17 cellular contexts compared by ENCODE assay signal in the genomic region with DNA sequence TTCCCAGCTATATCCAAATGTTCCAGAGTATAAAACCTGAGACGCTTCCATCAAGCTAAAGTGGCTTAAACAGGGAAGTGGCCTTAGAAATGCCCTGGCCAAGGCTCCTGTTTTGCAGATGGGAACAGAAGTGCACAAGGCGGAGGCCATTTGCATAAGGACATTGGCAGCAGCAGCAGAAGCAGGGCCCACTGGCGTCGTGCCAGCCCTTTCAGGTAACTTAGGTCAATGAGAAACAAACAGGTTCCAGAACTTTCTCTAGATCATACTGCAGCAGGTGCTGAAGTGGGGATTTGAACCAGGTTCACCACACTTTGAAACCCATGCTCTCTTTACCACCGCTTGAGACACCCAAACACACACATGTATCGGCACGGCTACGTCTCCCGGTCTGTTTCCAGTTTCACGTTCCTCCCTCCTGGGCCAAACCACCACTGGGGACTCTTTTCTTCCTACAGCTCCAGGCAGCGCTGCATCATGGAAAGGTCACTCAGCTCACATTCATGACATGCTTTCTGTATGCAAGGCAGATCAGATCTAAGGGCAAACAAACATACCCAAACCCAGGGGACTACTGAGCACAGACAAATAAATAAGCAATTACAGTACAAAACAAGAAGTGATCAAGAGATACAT. TPM values are rescaled to one million over a fixed set of nuclear protein-coding genes. Genes with fewer than 3 reads are reported as not detected.
A peak's percentile ranks its signal among the peaks of the same experiment; 100 is the strongest.
DNase-seq lines count a peak whose midpoint lies in the region; ATAC-seq and TF ChIP-seq lines count a peak whose summit lies in the region.
"Had no signal": no experiment of that assay in that cellular context is flagged by ENCODE, and none has a peak within 500 bp of the region (broad histone marks: within the 10 kb centered on the region; RNA-seq: fewer than 3 reads in every experiment).

No MANE protein-coding gene starts in this region.

- no peak overlapping the region for H3K9ac ChIP-seq in smooth muscle cell (ENCODE audit: low read depth)

- TF ChIP-seq CTCF in stomach (IDR thresholded peaks at IDR 0.05) (no peak), smooth muscle cell (IDR thresholded peaks at IDR 0.05; ENCODE audit: borderline replicate concordance, insufficient read depth, poor library complexity, severe bottlenecking) (no peak)

- intact Hi-C loops in stomach (cut with DNase I; ENCODE audit: low total_unique reads), result no loop called here

- no peaks in the 10 kb centered on the region for H3F3A ChIP-seq in smooth muscle cell (ENCODE audit: low read depth)

- no peak for ATAC-seq in GM21515 (IDR thresholded peaks at IDR 0.05; ENCODE audit: unreplicated experiment)

- no peak overlapping the region for H3K4me2 ChIP-seq in smooth muscle cell
- H3K4me2 ChIP-seq: A549 had no signal

- 57 to 82% (median 70%) methylated on average over 11 of the region's 11 CpGs for WGBS in stomach, 5 donors
- WGBS in smooth muscle cell (ENCODE audit: low lambda C conversion rate), result 89% methylated on average over 11 of the region's 11 CpGs

- DNase-seq in NCI-H1417 (lab: John Stamatoyannopoulos, UW) (peak in 2 of 3 experiments; percentile 47 to 57), NCI-H1417 treated with DMSO at 0.1 percent for 48 hours (lab: John Stamatoyannopoulos, UW) (no peak), NCI-H526 (lab: John Stamatoyannopoulos, UW) (peak; percentile 42 to 65), kidney tubule cell (ENCODE audit: low spot score) (peak; percentile 16), stomach (peak; percentile 78), smooth muscle cell (lab: John Stamatoyannopoulos, UW; ENCODE audit: unreplicated experiment) (no peak), SHP77 (lab: John Stamatoyannopoulos, UW) (no peak)
- DNase-seq: activated CD4-positive, alpha-beta T cell treated with anti-CD3 and anti-CD28 coated beads, Interleukin-2, amount 50 U/mL, for 48 hours; activated naive CD4-positive, alpha-beta T cell; GOT3; MM.1S; sigmoid colon had no signal

- no peak for TF ChIP-seq EP300 in stomach (IDR thresholded peaks at IDR 0.05)

- H4K20me1 ChIP-seq in smooth muscle cell (ENCODE audit: low read depth), result no peaks in the 10 kb centered on the region

- no peaks in the 10 kb centered on the region for H3K27me3 ChIP-seq in stomach
- no peaks in the 10 kb centered on the region for H3K27me3 ChIP-seq in smooth muscle cell (ENCODE audit: low read depth)
- H3K27me3 ChIP-seq: sigmoid colon, testis had no signal

- H3K4me1 ChIP-seq in stomach, result peaks cover 16 to 36% (median 20%) of the 10 kb centered on the region in 4 donors
- no peaks in the 10 kb centered on the region for H3K4me1 ChIP-seq in smooth muscle cell (ENCODE audit: low read depth)

- H3K27ac ChIP-seq in stomach, result peak overlapping the region in 3 of 5 donors; percentile 18 to 25 (median 23)
- no peak overlapping the region for H3K27ac ChIP-seq in smooth muscle cell (ENCODE audit: low read depth)
- H3K27ac ChIP-seq: A549, sigmoid colon, testis had no signal

- TF ChIP-seq POLR2A in stomach (IDR thresholded peaks at IDR 0.05), result no peak

- no peaks in the 10 kb centered on the region for H3K79me2 ChIP-seq in smooth muscle cell (ENCODE audit: low read depth)

- H3K9me3 ChIP-seq in stomach, result no peaks in the 10 kb centered on the region
- no peaks in the 10 kb centered on the region for H3K9me3 ChIP-seq in smooth muscle cell (replicated peaks; ENCODE audit: low read depth)
- H3K9me3 ChIP-seq: A549, sigmoid colon, testis had no signal

- H3K36me3 ChIP-seq in stomach (no peaks in the 10 kb centered on the region), smooth muscle cell (ENCODE audit: low read depth) (no peaks in the 10 kb centered on the region)
- H3K36me3 ChIP-seq: sigmoid colon had no signal

- no peak overlapping the region for H2AFZ ChIP-seq in smooth muscle cell (ENCODE audit: low read depth)

- H3K4me3 ChIP-seq in stomach (no peak overlapping the region), smooth muscle cell (no peak overlapping the region)
- H3K4me3 ChIP-seq: A549, sigmoid colon, testis had no signal

RNA-seq across cellular contexts. Expression of gene PLEKHG6, which starts 46.0 kb away (rescaled TPM):
- 100 to 1,000 TPM in 1 of 5 donors, 10 to 100 TPM in 3, 1 to 10 TPM in 1; 6.4 to 101 (median 16.2) TPM for total RNA-seq in stomach
- polyA plus RNA-seq in stomach, result 10 to 100 TPM in 2 of 3 donors, 1 to 10 TPM in 1; 5.9 to 32.3 (median 27.0) TPM
- 6.5 and 7.8 TPM in 2 replicates for total RNA-seq in smooth muscle cell
- 5.2 and 21.9 TPM in 2 replicates for polyA plus RNA-seq in smooth muscle cell
- total RNA-seq: myocyte; T-helper 1 cell treated with Interleukin-12 subunit alpha and Interleukin-12 subunit beta and Interleukin-4 antibody, amounts not matched to agents 30 ng/mL and 1 ng/mL, for 36 hours had no signal

Comparison
In these comparisons a context has a peak if more than half of its experiments do, and no peak if none do; other contexts are left out.
1. DNase-seq: peak in NCI-H1417 (2 of 3), NCI-H526 (2 of 2), kidney tubule cell (single experiment) and stomach (single experiment); none in NCI-H1417 treated with DMSO at 0.1 percent for 48 hours (single experiment), smooth muscle cell (single experiment) and SHP77 (0 of 2).